13 cellular contexts compared by ENCODE assay signal in genomic region chr10:69446229-69446628, GRCh38. TPM values are rescaled to one million over a fixed set of nuclear protein-coding genes. Genes with fewer than 3 reads are reported as not detected.
DNase-seq lines count a peak whose midpoint lies in the region; ATAC-seq and TF ChIP-seq lines count a peak whose summit lies in the region.
"Had no signal": no experiment of that assay in that cellular context is flagged by ENCODE, and none has a peak within 500 bp of the region (broad histone marks: within the 10 kb centered on the region; RNA-seq: fewer than 3 reads in every experiment).

No MANE protein-coding gene starts in this region.

- H3K4me1 ChIP-seq in HEK293 (ENCODE audit: control insufficient read depth, insufficient read depth, low read length): peaks cover 3% of the 10 kb centered on the region
- H3K4me1 ChIP-seq in adipocyte (ENCODE audit: control insufficient read depth, insufficient read depth, low read length): peaks cover 40% of the 10 kb centered on the region
- H3K4me1 ChIP-seq in hepatocyte (ENCODE audit: insufficient read depth): peaks cover 25% of the 10 kb centered on the region
- H3K4me1 ChIP-seq in stomach smooth muscle (ENCODE audit: control insufficient read depth, insufficient read depth, low read length): peaks cover 21% of the 10 kb centered on the region

- H4K20me1 ChIP-seq in hepatocyte (ENCODE audit: insufficient read depth, poor library complexity, severe bottlenecking): no peaks in the 10 kb centered on the region

- H3K9me2 ChIP-seq in hepatocyte (replicated peaks; ENCODE audit: insufficient read depth): no peaks in the 10 kb centered on the region

- H3K27me3 ChIP-seq in adipocyte (replicated peaks; ENCODE audit: control insufficient read depth, insufficient read depth, low read length): no peaks in the 10 kb centered on the region
- no peaks in the 10 kb centered on the region for H3K27me3 ChIP-seq in hepatocyte
- H3K27me3 ChIP-seq in stomach smooth muscle (ENCODE audit: control insufficient read depth in 1 of 2, insufficient read depth in 2 of 2, low read length in 2 of 2): no peaks in the 10 kb centered on the region
- H3K27me3 ChIP-seq: body of pancreas had no signal

- H3K4me1 Mint-ChIP-seq in naive thymus-derived CD8-positive, alpha-beta T cell: peaks cover 6 to 12% (median 8%) of the 10 kb centered on the region in 4 donors

- H3K4me3 Mint-ChIP-seq in naive thymus-derived CD8-positive, alpha-beta T cell: no peak overlapping the region
- H3K4me3 Mint-ChIP-seq: CD4-positive, CD25-positive, alpha-beta regulatory T cell had no signal

- CTCF ChIA-PET in HEK293 (lab: Yijun Ruan, JAX): interaction anchor here (0.7 to 1.9 kb wide), 6 partner anchors 19 to 544 kb away, joined by 3 to 9 read pairs (median 6); no protein-coding TSS in a partner anchor

- DNase-seq in adipocyte (ENCODE audit: low read depth): peak; percentile 41
- no peak for DNase-seq in hepatocyte (ENCODE audit: low spot score)
- no peak for DNase-seq in stimulated activated CD8-positive, alpha-beta memory T cell treated with anti-CD3 and anti-CD28 coated beads, Interleukin-4, amount 100 ng/mL, for 48 hours
- DNase-seq in GOT3 (lab: John Stamatoyannopoulos, UW): no peak
- DNase-seq in naive thymus-derived CD8-positive, alpha-beta T cell: no peak
- DNase-seq: body of pancreas, DMS79 treated with DMSO at 0.1 percent for 48 hours, left ventricle myocardium inferior, NCI-H345, posterior cingulate gyrus had no signal

- H3K27ac ChIP-seq in HEK293 (ENCODE audit: extremely low read depth, low read depth, low read length): no peak overlapping the region
- peak overlapping the region; percentile 83 for H3K27ac ChIP-seq in hepatocyte
- H3K27ac ChIP-seq in stomach smooth muscle (ENCODE audit: low read length): peak overlapping the region; percentile 53
- H3K27ac ChIP-seq: body of pancreas, left ventricle myocardium inferior had no signal

- H3K79me2 ChIP-seq in hepatocyte: no peaks in the 10 kb centered on the region

- no peak for ATAC-seq in naive thymus-derived CD8-positive, alpha-beta T cell
- ATAC-seq: body of pancreas had no signal

- peaks cover 0 to 2% (median 0%) of the 10 kb centered on the region in 9 donors for H3K9me3 Mint-ChIP-seq in naive thymus-derived CD8-positive, alpha-beta T cell

- no peaks in the 10 kb centered on the region for H3K36me3 ChIP-seq in HEK293 (ENCODE audit: control insufficient read depth in 2 of 2, insufficient read depth in 1 of 2, low read length in 2 of 2)
- no peaks in the 10 kb centered on the region for H3K36me3 ChIP-seq in adipocyte (ENCODE audit: control insufficient read depth, insufficient read depth, low read length, severe bottlenecking)
- H3K36me3 ChIP-seq in hepatocyte (replicated peaks; ENCODE audit: insufficient read depth, low read depth): no peaks in the 10 kb centered on the region
- no peaks in the 10 kb centered on the region for H3K36me3 ChIP-seq in stomach smooth muscle (ENCODE audit: control insufficient read depth in 2 of 2, insufficient read depth in 2 of 2, low read length in 2 of 2)
- H3K36me3 ChIP-seq: left ventricle myocardium inferior had no signal

- no peak overlapping the region for H3K4me3 ChIP-seq in HEK293 (ENCODE audit: low read depth, low read length)
- H3K4me3 ChIP-seq in adipocyte (ENCODE audit: low read length): no peak overlapping the region
- no peak overlapping the region for H3K4me3 ChIP-seq in hepatocyte
- no peak overlapping the region for H3K4me3 ChIP-seq in stomach smooth muscle (ENCODE audit: low read length in 2 of 2)
- H3K4me3 ChIP-seq: body of pancreas, left ventricle myocardium inferior had no signal

- H3K9ac ChIP-seq in adipocyte (ENCODE audit: low read length) (no peak overlapping the region), stomach smooth muscle (ENCODE audit: low read length in 2 of 2) (no peak overlapping the region)

- H3K27me3 Mint-ChIP-seq in naive thymus-derived CD8-positive, alpha-beta T cell: peaks cover 0 to 2% (median 0%) of the 10 kb centered on the region in 5 donors

- no peaks in the 10 kb centered on the region for H3K9me3 ChIP-seq in HEK293 (ENCODE audit: control insufficient read depth, insufficient read depth, low read depth, low read length)
- peaks cover 3% of the 10 kb centered on the region for H3K9me3 ChIP-seq in adipocyte (ENCODE audit: control insufficient read depth, low read length)
- no peaks in the 10 kb centered on the region for H3K9me3 ChIP-seq in hepatocyte (ENCODE audit: low read depth)
- no peaks in the 10 kb centered on the region for H3K9me3 ChIP-seq in stomach smooth muscle (ENCODE audit: control insufficient read depth in 2 of 2, low read length in 2 of 2)
- H3K9me3 ChIP-seq: body of pancreas, left ventricle myocardium inferior had no signal

- peak overlapping the region; percentile 49 for H3K4me2 ChIP-seq in hepatocyte

- H2AFZ ChIP-seq in hepatocyte: no peak overlapping the region

- no peak overlapping the region for H3K27ac Mint-ChIP-seq in naive thymus-derived CD8-positive, alpha-beta T cell
- H3K27ac Mint-ChIP-seq: CD4-positive, CD25-positive, alpha-beta regulatory T cell had no signal

- no peaks in the 10 kb centered on the region for H3K36me3 Mint-ChIP-seq in naive thymus-derived CD8-positive, alpha-beta T cell
- H3K36me3 Mint-ChIP-seq: CD4-positive, CD25-positive, alpha-beta regulatory T cell had no signal

- TF ChIP-seq CTCF in HEK293 (tag by site-specific recombination; IDR thresholded peaks at IDR 0.05) (no peak), hepatocyte (IDR thresholded peaks at IDR 0.05; ENCODE audit: poor library complexity) (no peak)

- POLR2A ChIA-PET in HEK293 (lab: Yijun Ruan, JAX): interaction anchor here (0.5 to 0.9 kb wide), 4 partner anchors 22 to 245 kb away, joined by 3 to 5 read pairs (median 5); no protein-coding TSS in a partner anchor
- POLR2A ChIA-PET in naive thymus-derived CD8-positive, alpha-beta T cell (lab: Charles Lee): no interaction called here

TF ChIP-seq in HEK293, 187 proteins besides CTCF, POLR2A, EP300 and RAD21 (continues in another document):
- TF ChIP-seq IKZF3 (tag by site-specific recombination; IDR thresholded peaks at IDR 0.05) (no peak), ZNF121 (tag by site-specific recombination; IDR thresholded peaks at IDR 0.05) (peak; percentile 83), ZNF518A (tag by site-specific recombination; conservative IDR thresholded peaks at IDR 0.05; ENCODE audit: low read depth) (no peak), ZBTB26 (tag by site-specific recombination; optimal IDR thresholded peaks at IDR 0.05) (no peak)

RNA-seq across cellular contexts. Expression of gene TSPAN15, which starts 5.0 kb away (rescaled TPM):
- 25.8 and 29.0 TPM in 2 replicates for total RNA-seq in hepatocyte
- 58.5 and 66.4 TPM in 2 replicates for polyA plus RNA-seq in hepatocyte
- under 1 TPM; 0.55 to 0.68 TPM for total RNA-seq in naive thymus-derived CD8-positive, alpha-beta T cell
- polyA plus RNA-seq in naive thymus-derived CD8-positive, alpha-beta T cell: 1 to 10 TPM in 1 of 3 donors, under 1 TPM in 1, not detected in 1; 0.92 to 1.1 TPM

RNA-seq across cellular contexts. Expression of gene TACR2, which starts 29.5 kb away (rescaled TPM):
- 0.07 TPM in 1 of 2 replicates, not detected in the other for total RNA-seq in hepatocyte
- polyA plus RNA-seq in hepatocyte: 0.63 TPM in 1 of 2 replicates, not detected in the other
- not detected for total RNA-seq in naive thymus-derived CD8-positive, alpha-beta T cell
- polyA plus RNA-seq in naive thymus-derived CD8-positive, alpha-beta T cell: not detected
- total RNA-seq: CD4-positive, CD25-positive, alpha-beta regulatory T cell; left ventricle myocardium inferior had no signal

Comparison
In these comparisons a context has a peak if more than half of its experiments do, and no peak if none do; other contexts are left out.
1. RNA of gene TSPAN15, which starts 5.0 kb away (total RNA-seq): 25.8 to 29.0 TPM in hepatocyte; 0.55 to 0.68 TPM in naive thymus-derived CD8-positive, alpha-beta T cell; every median in the first group is over 10 times any median in the second.